In the genomic region with DNA sequence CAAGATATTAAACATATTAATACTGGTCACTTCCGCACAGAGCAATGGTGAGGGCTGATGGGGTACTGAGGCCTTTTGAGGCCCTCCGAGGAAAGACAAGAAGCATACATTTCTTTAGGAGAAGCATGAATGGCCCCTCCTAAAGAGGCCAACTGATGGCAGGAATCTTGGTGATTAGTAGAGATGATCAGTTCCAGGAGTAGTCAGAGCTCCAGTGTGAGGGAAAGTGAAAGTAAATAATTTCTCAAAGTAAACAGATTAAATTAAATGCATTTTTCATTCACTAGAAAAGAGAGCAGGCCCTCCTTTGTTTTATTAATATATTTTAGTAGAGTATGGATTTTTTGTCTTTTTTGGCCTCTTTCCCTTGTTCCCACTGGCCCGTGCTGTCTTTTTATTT, we compare ENCODE assay signal across 11 cellular contexts. TPM values are rescaled to one million over a fixed set of nuclear protein-coding genes. Genes with fewer than 3 reads are reported as not detected.
A peak's percentile ranks its signal among the peaks of the same experiment; 100 is the strongest.
DNase-seq lines count a peak whose midpoint lies in the region; ATAC-seq, FAIRE-seq and TF ChIP-seq lines count a peak whose summit lies in the region.
"Had no signal": no experiment of that assay in that cellular context is flagged by ENCODE, and none has a peak within 500 bp of the region (broad histone marks: within the 10 kb centered on the region; RNA-seq: fewer than 3 reads in every experiment).

No MANE protein-coding gene starts in this region.

- no CpG with 5 or more reads among the region's 3 CpGs for WGBS in neuronal stem cell (ENCODE audit: extremely low coverage in 2 of 2, insufficient read length in 2 of 2, insufficient replicate concordance in 1 of 2), 2 donors

- no peak overlapping the region for H3K9ac ChIP-seq in SK-N-MC (ENCODE audit: insufficient read length)
- no peak overlapping the region for H3K9ac ChIP-seq in fibroblast of lung (ENCODE audit: insufficient read depth, low read length)
- H3K9ac ChIP-seq in neuronal stem cell (ENCODE audit: low read depth, low read length, poor library complexity), result no peak overlapping the region

- H3K4me2 ChIP-seq in fibroblast of lung (ENCODE audit: extremely low read depth, insufficient read depth, low read length), result peak overlapping the region; percentile 61
- no peak overlapping the region for H3K4me2 ChIP-seq in neuronal stem cell (ENCODE audit: insufficient read depth, low read length, poor library complexity, severe bottlenecking)

- no peak overlapping the region for H2BK15ac ChIP-seq in neuronal stem cell (ENCODE audit: low read length)

- no peaks in the 10 kb centered on the region for H3K79me2 ChIP-seq in fibroblast of lung (ENCODE audit: control insufficient read depth, insufficient read depth, low read length)

- H3K27me3 ChIP-seq in fibroblast of lung (ENCODE audit: control insufficient read depth, insufficient read depth, low read length) (no peaks in the 10 kb centered on the region), neuronal stem cell (ENCODE audit: control insufficient read depth in 3 of 3, insufficient read depth in 3 of 3, low read depth in 1 of 3, low read length in 3 of 3) (no peaks in the 10 kb centered on the region)

- no peaks in the 10 kb centered on the region for H4K20me1 ChIP-seq in fibroblast of lung (ENCODE audit: control insufficient read depth, extremely low read depth, insufficient read depth, low read length)

- no peak overlapping the region for H4K91ac ChIP-seq in neuronal stem cell (ENCODE audit: low read depth, low read length, poor library complexity)

- no peak overlapping the region for H2BK120ac ChIP-seq in neuronal stem cell (ENCODE audit: low read depth, low read length)

- H3K4me3 ChIP-seq in GM12865 (ENCODE audit: low read depth, low read length) (peak overlapping the region; percentile 52), SK-N-MC (peak overlapping the region; percentile 60), fibroblast of lung (replicated peaks in 1 of 4; ENCODE audit: control extremely low read depth in 1 of 4, insufficient read depth in 1 of 4, low read depth in 3 of 4, low read length in 4 of 4) (peak overlapping the region in 1 of 4 experiments; percentile 10), neuronal stem cell (ENCODE audit: low read length in 2 of 2) (no peak overlapping the region)

- H3K27ac ChIP-seq in SK-N-MC (peak overlapping the region; percentile 89), fibroblast of lung (ENCODE audit: insufficient read depth, low read length) (no peak overlapping the region), neuronal stem cell (replicated peaks; ENCODE audit: low read length) (no peak overlapping the region)

- TF ChIP-seq CTCF in GM12865 (IDR thresholded peaks at IDR 0.05; ENCODE audit: insufficient read depth, low read depth, low read length, missing control alignments) (no peak), fibroblast of lung (conservative IDR thresholded peaks at IDR 0.05 in 1 of 2, IDR thresholded peaks at IDR 0.05 in 1 of 2; ENCODE audit: low read depth in 1 of 2, low read length in 2 of 2) (no peak)

- H3K9me3 ChIP-seq in SK-N-MC (ENCODE audit: low read depth, low read length), result no peaks in the 10 kb centered on the region
- no peaks in the 10 kb centered on the region for H3K9me3 ChIP-seq in fibroblast of lung (ENCODE audit: control insufficient read depth, insufficient read depth, low read depth, low read length)
- no peaks in the 10 kb centered on the region for H3K9me3 ChIP-seq in neuronal stem cell (replicated peaks in 1 of 2; ENCODE audit: control insufficient read depth in 2 of 2, insufficient read depth in 1 of 2, low read depth in 1 of 2, low read length in 2 of 2)

- H2AFZ ChIP-seq in fibroblast of lung (ENCODE audit: low read length), result peak overlapping the region; percentile 17
- H2AFZ ChIP-seq in neuronal stem cell (ENCODE audit: low read length), result no peak overlapping the region

- DNase-seq in GM12865 (ENCODE audit: low read depth), result peak; percentile 24
- DNase-seq in SK-N-MC (ENCODE audit: low read depth, low spot score), result no peak
- peak in 1 of 2 donors; percentile 6 for DNase-seq in fibroblast of lung (ENCODE audit: low read depth in 2 of 2)
- DNase-seq in NCI-H187 (lab: John Stamatoyannopoulos, UW), result no peak
- no peak for DNase-seq in neuronal stem cell (ENCODE audit: low spot score)
- DNase-seq in NCI-H2196 treated with DMSO at 0.1 percent for 48 hours (lab: John Stamatoyannopoulos, UW; ENCODE audit: unreplicated experiment), result no peak
- DNase-seq: DND-41, NCI-H526 treated with DMSO at 0.1 percent for 48 hours had no signal

- FAIRE-seq in A204.1 (lab: Jason Lieb, UNC), result peak; percentile 95
- FAIRE-seq: urothelium cell line had no signal

- H3K79me1 ChIP-seq in neuronal stem cell (ENCODE audit: low read depth, low read length), result no peaks in the 10 kb centered on the region

- H2BK12ac ChIP-seq in neuronal stem cell (ENCODE audit: low read length), result no peak overlapping the region

- ATAC-seq in HG03469 (IDR thresholded peaks at IDR 0.05; ENCODE audit: unreplicated experiment), result no peak

- no peak overlapping the region for H4K8ac ChIP-seq in neuronal stem cell (ENCODE audit: low read depth, low read length)

- H3K18ac ChIP-seq in neuronal stem cell (ENCODE audit: low read length), result no peak overlapping the region

- H2AK5ac ChIP-seq in neuronal stem cell (ENCODE audit: low read depth, low read length), result no peak overlapping the region

- H3K4me1 ChIP-seq in fibroblast of lung (ENCODE audit: control insufficient read depth, extremely low read depth, insufficient read depth, low read length) (peaks cover 6% of the 10 kb centered on the region), neuronal stem cell (ENCODE audit: control insufficient read depth in 2 of 2, insufficient read depth in 1 of 2, low read depth in 1 of 2, low read length in 2 of 2) (peaks cover 0 to 4% of the 10 kb centered on the region in 2 donors)

- H3K23ac ChIP-seq in neuronal stem cell (ENCODE audit: low read depth, low read length, poor library complexity), result no peak overlapping the region

- no peak overlapping the region for H2BK5ac ChIP-seq in neuronal stem cell (ENCODE audit: low read length)

- H3K14ac ChIP-seq in neuronal stem cell (ENCODE audit: low read length), result no peak overlapping the region

- H3K4ac ChIP-seq in neuronal stem cell (ENCODE audit: low read length), result no peak overlapping the region

- H3K36me3 ChIP-seq in SK-N-MC (ENCODE audit: insufficient read depth, low read length), result no peaks in the 10 kb centered on the region
- H3K36me3 ChIP-seq in fibroblast of lung (ENCODE audit: control insufficient read depth, insufficient read depth, low read length), result no peaks in the 10 kb centered on the region
- H3K36me3 ChIP-seq in neuronal stem cell (replicated peaks in 1 of 2; ENCODE audit: control insufficient read depth in 2 of 2, insufficient read depth in 2 of 2, low read length in 2 of 2), result no peaks in the 10 kb centered on the region

RNA-seq across cellular contexts. Expression of gene NOX3, which starts 38.2 kb away (rescaled TPM):
- not detected in 2 replicates for total RNA-seq in fibroblast of lung
- polyA plus RNA-seq in fibroblast of lung, result not detected in 2 replicates
- polyA plus RNA-seq in fibroblast of lung (2012), result not detected in 2 replicates
- not detected in 2 replicates for polyA minus RNA-seq in fibroblast of lung (ENCODE audit: low replicate concordance)
- polyA plus RNA-seq in neuronal stem cell (2013, experiment 1 of 2), result not detected
- not detected for polyA plus RNA-seq in neuronal stem cell (2013, experiment 2 of 2)

Comparison
In these comparisons a context has a peak if more than half of its experiments do, and no peak if none do; other contexts are left out.
1. H3K4me3 ChIP-seq: peak in GM12865 (single experiment) and SK-N-MC (single experiment); none in neuronal stem cell (0 of 2).